In genomic region chr5:108113950-108114349, GRCh38 we compare ENCODE assay signal across 39 cellular contexts.
"Had no signal": no experiment of that assay in that cellular context is flagged by ENCODE, and none has a peak within 500 bp of the region (broad histone marks: within the 10 kb centered on the region; RNA-seq: fewer than 3 reads in every experiment).

No MANE protein-coding gene starts in this region.

- H3K27ac Mint-ChIP-seq: activated naive CD4-positive, alpha-beta T cell treated with anti-CD3 and anti-CD28 coated beads for 36 hours; activated naive CD4-positive, alpha-beta T cell treated with anti-CD3 and anti-CD28 coated beads, Interleukin-2, amount 10 ng/mL, durations not matched to agents 7 days and 5 days; activated naive CD4-positive, alpha-beta T cell treated with anti-CD3 and anti-CD28 coated beads, Interleukin-2, amount 50 U/mL, for 24 hours; activated naive CD4-positive, alpha-beta T cell treated with anti-CD3 and anti-CD28 coated beads, Interleukin-2, amount 50 U/mL, for 72 hours; activated naive CD8-positive, alpha-beta T cell; activated naive CD8-positive, alpha-beta T cell treated with anti-CD3 and anti-CD28 coated beads for 36 hours; activated naive CD8-positive, alpha-beta T cell treated with anti-CD3 and anti-CD28 coated beads, Interleukin-2, amount 10 ng/mL, durations not matched to agents 7 days and 5 days; activated naive CD8-positive, alpha-beta T cell treated with anti-CD3 and anti-CD28 coated beads, Interleukin-2, amount 50 U/mL, for 24 hours; activated T-cell treated with anti-CD3 and anti-CD28 coated beads, Interleukin-2, amount 50 U/mL, for 24 hours; activated T-cell treated with anti-CD3 and anti-CD28 coated beads, Interleukin-2, amount 50 U/mL, for 72 hours; activated T-helper 1 cell treated with anti-CD3 and anti-CD28 coated beads, Interleukin-12 subunit alpha, Interleukin-12 subunit beta, Interleukin-2, Interleukin-4 antibody, amounts not matched to agents 30 ng/mL and 10 ng/mL and 1 ng/mL, durations not matched to agents 14 hours and 24 hours and 36 hours; activated T-helper 17 cell treated with anti-CD3 and anti-CD28 coated beads, Interleukin-2, amount 50 U/mL, for 72 hours; activated T-helper 2 cell treated with anti-CD3 and anti-CD28 coated beads, Interferon-gamma antibody, Interleukin-2, Interleukin-4, amounts not matched to agents 10 μg/mL and 5 μg/mL and 100 μg/mL, durations not matched to agents 14 hours and 24 hours and 36 hours; brain had no signal

- H3K27ac ChIP-seq: adrenal gland, ascending aorta, body of pancreas, brain microvascular endothelial cell, breast epithelium, cardiac muscle cell had no signal

- DNase-seq: activated effector memory CD4-positive, alpha-beta T cell treated with anti-CD3 and anti-CD28 coated beads, Interleukin-2, amount 50 U/mL, for 16 hours; activated effector memory CD4-positive, alpha-beta T cell treated with Interleukin-2 at 50 U/mL for 16 hours; activated gamma-delta T cell; activated gamma-delta T cell treated with Interleukin-2 at 50 U/mL for 16 hours; activated naive CD4-positive, alpha-beta T cell; activated naive CD4-positive, alpha-beta T cell treated with anti-CD3 and anti-CD28 coated beads for 36 hours; activated naive CD4-positive, alpha-beta T cell treated with anti-CD3 and anti-CD28 coated beads, Interleukin-2, amount 10 ng/mL, durations not matched to agents 7 days and 5 days; activated naive CD4-positive, alpha-beta T cell treated with anti-CD3 and anti-CD28 coated beads, Interleukin-2, amount 50 U/mL, for 16 hours; activated naive CD4-positive, alpha-beta T cell treated with Interleukin-2 at 50 U/mL for 16 hours; activated naive CD8-positive, alpha-beta T cell treated with anti-CD3 and anti-CD28 coated beads for 36 hours; activated naive CD8-positive, alpha-beta T cell treated with anti-CD3 and anti-CD28 coated beads, Interleukin-2, amount 10 ng/mL, durations not matched to agents 7 days and 5 days; activated naive CD8-positive, alpha-beta T cell treated with anti-CD3 and anti-CD28 coated beads, Interleukin-2, amount 50 U/mL, for 24 hours; activated T-cell treated with anti-CD3 and anti-CD28 coated beads, Interleukin-2, amount 50 U/mL, for 1 hour; activated T-cell treated with anti-CD3 and anti-CD28 coated beads, Interleukin-2, amount 50 U/mL, for 24 hours; activated T-cell treated with anti-CD3 and anti-CD28 coated beads, Interleukin-2, amount 50 U/mL, for 4 hours; activated T-cell treated with anti-CD3 and anti-CD28 coated beads, Interleukin-2, amount 50 U/mL, for 48 hours; activated T-cell treated with anti-CD3 and anti-CD28 coated beads, Interleukin-2, amount 50 U/mL, for 72 hours; adrenal gland; amniotic stem cell; anterior cingulate cortex; aorta; body of pancreas; brain microvascular endothelial cell; caudate nucleus; central memory CD4-positive, alpha-beta T cell; cerebellar nuclear complex had no signal

- H3K4me1 Mint-ChIP-seq: activated naive CD4-positive, alpha-beta T cell treated with anti-CD3 and anti-CD28 coated beads, Interleukin-2, amount 10 ng/mL, durations not matched to agents 7 days and 5 days; activated naive CD4-positive, alpha-beta T cell treated with anti-CD3 and anti-CD28 coated beads, Interleukin-2, amount 50 U/mL, for 24 hours; activated naive CD8-positive, alpha-beta T cell treated with anti-CD3 and anti-CD28 coated beads for 36 hours; activated naive CD8-positive, alpha-beta T cell treated with anti-CD3 and anti-CD28 coated beads, Interleukin-2, amount 10 ng/mL, durations not matched to agents 7 days and 5 days; activated naive CD8-positive, alpha-beta T cell treated with anti-CD3 and anti-CD28 coated beads, Interleukin-2, amount 50 U/mL, for 24 hours; activated T-helper 17 cell treated with anti-CD3 and anti-CD28 coated beads, Interleukin-2, amount 50 U/mL, for 72 hours; central memory CD8-positive, alpha-beta T cell had no signal

- ATAC-seq: activated naive CD4-positive, alpha-beta T cell treated with anti-CD3 and anti-CD28 coated beads, Interleukin-2, amount 50 U/mL, for 72 hours; activated naive CD8-positive, alpha-beta T cell treated with anti-CD3 and anti-CD28 coated beads, Interleukin-2, amount 50 U/mL, for 24 hours; activated T-cell treated with anti-CD3 and anti-CD28 coated beads, Interleukin-2, amount 50 U/mL, for 4 hours; activated T-cell treated with anti-CD3 and anti-CD28 coated beads, Interleukin-2, amount 50 U/mL, for 72 hours; activated T-helper 17 cell treated with anti-CD3 and anti-CD28 coated beads, Interleukin-2, amount 50 U/mL, for 72 hours; body of pancreas had no signal

- H3K36me3 ChIP-seq: adrenal gland, ascending aorta, brain microvascular endothelial cell, breast epithelium, cardiac muscle cell had no signal

- H3K4me3 Mint-ChIP-seq: activated naive CD4-positive, alpha-beta T cell treated with anti-CD3 and anti-CD28 coated beads for 36 hours; activated naive CD4-positive, alpha-beta T cell treated with anti-CD3 and anti-CD28 coated beads, Interleukin-2, amount 10 ng/mL, durations not matched to agents 7 days and 5 days; activated naive CD4-positive, alpha-beta T cell treated with anti-CD3 and anti-CD28 coated beads, Interleukin-2, amount 50 U/mL, for 24 hours; activated naive CD8-positive, alpha-beta T cell; activated naive CD8-positive, alpha-beta T cell treated with anti-CD3 and anti-CD28 coated beads for 36 hours; activated naive CD8-positive, alpha-beta T cell treated with anti-CD3 and anti-CD28 coated beads, Interleukin-2, amount 10 ng/mL, durations not matched to agents 7 days and 5 days; activated naive CD8-positive, alpha-beta T cell treated with anti-CD3 and anti-CD28 coated beads, Interleukin-2, amount 50 U/mL, for 24 hours; activated T-cell treated with anti-CD3 and anti-CD28 coated beads, Interleukin-2, amount 50 U/mL, for 24 hours; activated T-cell treated with anti-CD3 and anti-CD28 coated beads, Interleukin-2, amount 50 U/mL, for 4 hours; activated T-cell treated with anti-CD3 and anti-CD28 coated beads, Interleukin-2, amount 50 U/mL, for 72 hours; activated T-helper 1 cell treated with anti-CD3 and anti-CD28 coated beads, Interleukin-12 subunit alpha, Interleukin-12 subunit beta, Interleukin-2, Interleukin-4 antibody, amounts not matched to agents 30 ng/mL and 10 ng/mL and 1 ng/mL, durations not matched to agents 14 hours and 24 hours and 36 hours; activated T-helper 17 cell treated with anti-CD3 and anti-CD28 coated beads, Interleukin-2, amount 50 U/mL, for 72 hours; brain; central memory CD8-positive, alpha-beta T cell had no signal

- FAIRE-seq: astrocyte, bronchial epithelial cell had no signal

- H3K9me3 ChIP-seq: adrenal gland, body of pancreas had no signal

- H3K27me3 Mint-ChIP-seq: activated naive CD4-positive, alpha-beta T cell treated with anti-CD3 and anti-CD28 coated beads, Interleukin-2, amount 10 ng/mL, durations not matched to agents 7 days and 5 days; activated naive CD4-positive, alpha-beta T cell treated with anti-CD3 and anti-CD28 coated beads, Interleukin-2, amount 50 U/mL, for 24 hours; activated naive CD8-positive, alpha-beta T cell; activated naive CD8-positive, alpha-beta T cell treated with anti-CD3 and anti-CD28 coated beads for 36 hours; activated naive CD8-positive, alpha-beta T cell treated with anti-CD3 and anti-CD28 coated beads, Interleukin-2, amount 10 ng/mL, durations not matched to agents 7 days and 5 days; activated naive CD8-positive, alpha-beta T cell treated with anti-CD3 and anti-CD28 coated beads, Interleukin-2, amount 50 U/mL, for 24 hours; activated T-cell treated with anti-CD3 and anti-CD28 coated beads, Interleukin-2, amount 50 U/mL, for 24 hours; activated T-helper 17 cell treated with anti-CD3 and anti-CD28 coated beads, Interleukin-2, amount 50 U/mL, for 72 hours; brain; central memory CD8-positive, alpha-beta T cell had no signal

- H3K4me3 ChIP-seq: adrenal gland, ascending aorta, body of pancreas, breast epithelium, cardiac muscle cell had no signal

- H3K27me3 ChIP-seq: adrenal gland, ascending aorta, body of pancreas, brain microvascular endothelial cell, breast epithelium, cardiac muscle cell had no signal

- H3K4me1 ChIP-seq: adrenal gland, ascending aorta, body of pancreas, breast epithelium had no signal

- H3K36me3 Mint-ChIP-seq: activated naive CD4-positive, alpha-beta T cell treated with anti-CD3 and anti-CD28 coated beads, Interleukin-2, amount 10 ng/mL, durations not matched to agents 7 days and 5 days; activated naive CD8-positive, alpha-beta T cell treated with anti-CD3 and anti-CD28 coated beads, Interleukin-2, amount 10 ng/mL, durations not matched to agents 7 days and 5 days had no signal
